11 cellular contexts compared by ENCODE assay signal in genomic region chr9:88477300-88477751, GRCh38. TPM values are rescaled to one million over a fixed set of nuclear protein-coding genes. Genes with fewer than 3 reads are reported as not detected.
DNase-seq lines count a peak whose midpoint lies in the region; ATAC-seq, FAIRE-seq and TF ChIP-seq lines count a peak whose summit lies in the region.
"Had no signal": no experiment of that assay in that cellular context is flagged by ENCODE, and none has a peak within 500 bp of the region (broad histone marks: within the 10 kb centered on the region; RNA-seq: fewer than 3 reads in every experiment).

No MANE protein-coding gene starts in this region.

- H3K27ac ChIP-seq in breast epithelium, result no peak overlapping the region
- H3K27ac ChIP-seq in upper lobe of right lung, result no peak overlapping the region
- H3K27ac ChIP-seq: pancreas had no signal

- H3K4me3 Mint-ChIP-seq in MCF 10A (ENCODE audit: unreplicated experiment), result peak overlapping the region; percentile 30
- H3K4me3 Mint-ChIP-seq: GM23338 had no signal

- no peaks in the 10 kb centered on the region for H3K27me3 Mint-ChIP-seq in MCF 10A (ENCODE audit: insufficient read depth, unreplicated experiment)

- peaks cover 32% of the 10 kb centered on the region for H3K36me3 Mint-ChIP-seq in MCF 10A (ENCODE audit: insufficient read depth, unreplicated experiment)

- ATAC-seq in GM21737 (IDR thresholded peaks at IDR 0.05; ENCODE audit: unreplicated experiment), result no peak
- ATAC-seq in upper lobe of right lung, result no peak
- ATAC-seq: pancreas had no signal

- H3K36me3 ChIP-seq in breast epithelium (no peaks in the 10 kb centered on the region), upper lobe of right lung (peaks cover 28% of the 10 kb centered on the region)
- H3K36me3 ChIP-seq: pancreas had no signal

- DNase-seq in MCF 10A (ENCODE audit: unreplicated experiment), result peak; percentile 88
- DNase-seq in breast epithelium (ENCODE audit: low spot score in 2 of 2), result no peak
- DNase-seq in RPMI7951 (ENCODE audit: low read depth), result peak; percentile 94
- DNase-seq in fibroblast of mammary gland (ENCODE audit: low read depth), result peak; percentile 99
- DNase-seq in urothelium cell line (ENCODE audit: low spot score), result peak; percentile 24
- DNase-seq in upper lobe of right lung, result no peak
- DNase-seq in stimulated activated CD4-positive, alpha-beta T cell treated with anti-CD3 and anti-CD28 coated beads, Interleukin-2, amount 100 ng/mL, for 48 hours, result no peak
- DNase-seq: effector memory CD4-positive, alpha-beta T cell; pancreas had no signal

- intact Hi-C loops in MCF 10A (cut with micrococcal nuclease) (loop anchor here (10.0 kb wide), 1 partner anchor 57 kb away; the partner anchor contains the start of gene NXNL2), breast epithelium (cut with DNase I; ENCODE audit: low total_unique reads) (no loop called here), upper lobe of right lung (cut with DNase I) (no loop called here)

- H3K9me3 Mint-ChIP-seq in MCF 10A (ENCODE audit: unreplicated experiment), result no peaks in the 10 kb centered on the region
- H3K9me3 Mint-ChIP-seq: GM23338 had no signal

- POLR2A ChIA-PET in MCF 10A (lab: Yijun Ruan, JAX), result no interaction called here

- no peak for TF ChIP-seq POLR2A in breast epithelium (IDR thresholded peaks at IDR 0.05)

- H3K27me3 ChIP-seq in breast epithelium, result no peaks in the 10 kb centered on the region
- H3K27me3 ChIP-seq in upper lobe of right lung, result no peaks in the 10 kb centered on the region
- H3K27me3 ChIP-seq: pancreas had no signal

- BruUV-seq in MCF 10A (replicated peaks; lab: Mats Ljungman, UMichigan), result no TSS peak

- CTCF ChIA-PET in MCF 10A (lab: Yijun Ruan, JAX), result no interaction called here

- H3K4me1 ChIP-seq in breast epithelium (no peaks in the 10 kb centered on the region), upper lobe of right lung (no peaks in the 10 kb centered on the region)
- H3K4me1 ChIP-seq: pancreas had no signal

- peaks cover 16% of the 10 kb centered on the region for H3K4me1 Mint-ChIP-seq in MCF 10A (ENCODE audit: insufficient read depth, unreplicated experiment)

- TF ChIP-seq CTCF in MCF 10A (IDR thresholded peaks at IDR 0.05; ENCODE audit: unreplicated experiment) (no peak), breast epithelium (IDR thresholded peaks at IDR 0.05) (no peak), fibroblast of mammary gland (conservative IDR thresholded peaks at IDR 0.05; ENCODE audit: control insufficient read depth, insufficient read depth, low read depth, low read length) (no peak), upper lobe of right lung (IDR thresholded peaks at IDR 0.05) (no peak)

- H3K27ac Mint-ChIP-seq in MCF 10A (ENCODE audit: low read depth, unreplicated experiment), result peak overlapping the region; percentile 47
- H3K27ac Mint-ChIP-seq: GM23338 had no signal

- H3K4me3 ChIP-seq in breast epithelium, result no peak overlapping the region
- no peak overlapping the region for H3K4me3 ChIP-seq in fibroblast of mammary gland (ENCODE audit: control insufficient read depth, low read depth, low read length)
- H3K4me3 ChIP-seq in upper lobe of right lung, result no peak overlapping the region
- H3K4me3 ChIP-seq: GM23338, pancreas had no signal

- no peak for FAIRE-seq in urothelium cell line (lab: Jason Lieb, UNC)
- FAIRE-seq: pancreas had no signal

- H3K9me3 ChIP-seq in breast epithelium (no peaks in the 10 kb centered on the region), upper lobe of right lung (no peaks in the 10 kb centered on the region)
- H3K9me3 ChIP-seq: pancreas had no signal

RNA-seq across cellular contexts. Expression of gene NXNL2, which starts 57.7 kb away (rescaled TPM):
- 0.49 and 0.66 TPM in 2 replicates for total RNA-seq in MCF 10A (2022)
- 10 to 100 TPM in 2 of 3 donors, not detected in 1; 10.5 to 14.5 TPM for total RNA-seq in breast epithelium
- total RNA-seq in RPMI7951 (2014; rRNA removed; shearing (Covaris generic)), result 1.1 and 1.4 TPM in 2 replicates
- total RNA-seq in upper lobe of right lung, result not detected

Comparison
In these comparisons a context has a peak if more than half of its experiments do, and no peak if none do; other contexts are left out.
1. DNase-seq: peak in MCF 10A (single experiment), RPMI7951 (single experiment), fibroblast of mammary gland (single experiment) and urothelium cell line (single experiment); none in breast epithelium (0 of 2), upper lobe of right lung (single experiment) and stimulated activated CD4-positive, alpha-beta T cell treated with anti-CD3 and anti-CD28 coated beads, Interleukin-2, amount 100 ng/mL, for 48 hours (0 of 2).